1 cellular context compared by ENCODE assay signal in the genomic region with DNA sequence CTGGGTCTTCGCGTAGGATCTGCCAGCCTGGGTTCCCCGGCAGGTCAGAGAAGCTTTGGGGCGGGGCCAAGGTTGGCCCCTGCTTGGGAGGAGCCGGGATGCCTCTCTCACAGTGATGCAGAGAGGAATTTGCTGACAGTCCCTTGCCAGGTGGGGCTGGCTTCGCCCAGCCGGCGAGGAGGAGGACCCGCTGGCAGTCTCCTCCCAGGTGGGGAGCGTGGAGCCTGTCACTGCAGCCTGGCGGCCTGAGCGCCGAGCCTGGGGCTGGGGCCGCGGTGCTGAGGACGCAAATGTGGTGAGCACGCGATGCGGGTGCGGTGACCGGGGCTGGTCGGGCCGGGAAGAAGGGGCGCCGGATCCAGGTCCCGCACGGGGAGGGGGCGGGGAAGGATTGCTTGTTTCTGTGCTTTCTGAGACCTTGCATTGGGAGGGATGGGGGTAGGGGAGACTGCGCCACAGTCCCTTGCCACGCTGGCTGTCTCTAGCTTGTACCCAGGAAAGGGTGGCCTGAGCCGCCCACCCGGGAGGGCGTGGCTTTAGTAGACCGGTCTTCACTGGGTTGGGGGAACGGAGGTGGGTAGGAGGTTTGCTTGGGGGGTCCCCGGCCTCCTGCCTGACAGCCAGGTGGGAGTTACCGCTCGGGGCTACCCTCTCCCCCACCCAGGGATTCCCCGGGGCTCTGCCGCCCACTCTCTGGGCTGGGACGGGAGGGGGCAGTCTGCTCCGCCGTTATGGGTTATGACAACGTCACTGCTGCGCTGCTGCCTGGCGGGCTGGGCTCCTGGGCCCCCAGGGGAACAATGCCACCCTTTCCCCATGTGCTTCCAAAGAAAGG.
A peak's percentile ranks its signal among the peaks of the same experiment; 100 is the strongest.
TF ChIP-seq lines count a peak whose summit lies in the region.

A gene with protein sequence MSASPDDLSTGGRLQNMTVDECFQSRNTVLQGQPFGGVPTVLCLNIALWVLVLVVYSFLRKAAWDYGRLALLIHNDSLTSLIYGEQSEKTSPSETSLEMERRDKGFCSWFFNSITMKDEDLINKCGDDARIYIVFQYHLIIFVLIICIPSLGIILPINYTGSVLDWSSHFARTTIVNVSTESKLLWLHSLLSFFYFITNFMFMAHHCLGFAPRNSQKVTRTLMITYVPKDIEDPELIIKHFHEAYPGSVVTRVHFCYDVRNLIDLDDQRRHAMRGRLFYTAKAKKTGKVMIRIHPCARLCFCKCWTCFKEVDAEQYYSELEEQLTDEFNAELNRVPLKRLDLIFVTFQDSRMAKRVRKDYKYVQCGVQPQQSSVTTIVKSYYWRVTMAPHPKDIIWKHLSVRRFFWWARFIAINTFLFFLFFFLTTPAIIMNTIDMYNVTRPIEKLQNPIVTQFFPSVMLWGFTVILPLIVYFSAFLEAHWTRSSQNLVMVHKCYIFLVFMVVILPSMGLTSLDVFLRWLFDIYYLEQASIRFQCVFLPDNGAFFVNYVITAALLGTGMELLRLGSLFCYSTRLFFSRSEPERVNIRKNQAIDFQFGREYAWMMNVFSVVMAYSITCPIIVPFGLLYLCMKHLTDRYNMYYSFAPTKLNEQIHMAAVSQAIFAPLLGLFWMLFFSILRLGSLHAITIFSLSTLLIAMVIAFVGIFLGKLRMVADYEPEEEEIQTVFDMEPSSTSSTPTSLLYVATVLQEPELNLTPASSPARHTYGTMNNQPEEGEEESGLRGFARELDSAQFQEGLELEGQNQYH (plus strand): TSS at position 196 of the 835 bp plus-strand sequence. CDS start 37,016 bp downstream, outside the sequence.

TF ChIP-seq in HepG2, 621 proteins besides CTCF, POLR2A, EP300 and RAD21 (continued from another document):
- TF ChIP-seq, protein P1, sequence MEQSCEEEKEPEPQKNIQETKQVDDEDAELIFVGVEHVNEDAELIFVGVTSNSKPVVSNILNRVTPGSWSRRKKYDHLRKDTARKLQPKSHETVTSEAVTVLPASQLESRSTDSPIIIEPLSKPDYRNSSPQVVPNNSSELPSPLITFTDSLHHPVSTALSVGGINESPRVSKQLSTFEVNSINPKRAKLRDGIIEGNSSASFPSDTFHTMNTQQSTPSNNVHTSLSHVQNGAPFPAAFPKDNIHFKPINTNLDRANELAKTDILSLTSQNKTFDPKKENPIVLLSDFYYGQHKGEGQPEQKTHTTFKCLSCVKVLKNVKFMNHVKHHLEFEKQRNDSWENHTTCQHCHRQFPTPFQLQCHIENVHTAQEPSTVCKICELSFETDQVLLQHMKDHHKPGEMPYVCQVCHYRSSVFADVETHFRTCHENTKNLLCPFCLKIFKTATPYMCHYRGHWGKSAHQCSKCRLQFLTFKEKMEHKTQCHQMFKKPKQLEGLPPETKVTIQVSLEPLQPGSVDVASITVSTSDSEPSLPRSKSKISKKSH (CRISPR knock-in tag; IDR thresholded peaks at IDR 0.05; ENCODE audit: borderline replicate concordance): 0 out of 2 replicates have a peak, but pooled peaks have one; percentile 43
- no peak for TF ChIP-seq MAFF (IDR thresholded peaks at IDR 0.05; ENCODE audit: low read depth, low read length)
- TF ChIP-seq, protein P2, sequence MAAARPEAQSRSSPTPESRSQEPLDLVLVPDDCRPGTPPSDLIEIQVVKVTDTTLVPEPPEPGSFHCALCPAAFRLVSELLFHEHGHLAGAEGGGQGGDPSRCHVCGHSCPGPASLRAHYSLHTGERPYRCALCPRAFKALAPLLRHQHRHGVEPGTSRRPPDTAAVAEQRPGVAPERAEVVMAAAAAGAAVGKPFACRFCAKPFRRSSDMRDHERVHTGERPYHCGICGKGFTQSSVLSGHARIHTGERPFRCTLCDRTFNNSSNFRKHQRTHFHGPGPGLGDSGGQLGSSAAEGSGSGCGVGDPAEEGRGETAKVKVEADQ (CRISPR knock-in tag; IDR thresholded peaks at IDR 0.05; ENCODE audit: borderline replicate concordance): no peak
- no peak for TF ChIP-seq POGZ (CRISPR knock-in tag; IDR thresholded peaks at IDR 0.05)
- peak; percentile 40 for TF ChIP-seq ZNF883 (CRISPR knock-in tag; IDR thresholded peaks at IDR 0.05; ENCODE audit: not compliant biosample characterization)
- TF ChIP-seq, protein P3, sequence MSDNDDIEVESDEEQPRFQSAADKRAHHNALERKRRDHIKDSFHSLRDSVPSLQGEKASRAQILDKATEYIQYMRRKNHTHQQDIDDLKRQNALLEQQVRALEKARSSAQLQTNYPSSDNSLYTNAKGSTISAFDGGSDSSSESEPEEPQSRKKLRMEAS (IDR thresholded peaks at IDR 0.05): 0 out of 2 replicates have a peak, but pooled peaks have one; percentile 17
- peak; percentile 53; the same call in 1 of the 2 replicates for TF ChIP-seq MTF2 (CRISPR knock-in tag; IDR thresholded peaks at IDR 0.05; ENCODE audit: borderline replicate concordance)
- TF ChIP-seq DPF2 (CRISPR knock-in tag; IDR thresholded peaks at IDR 0.05; ENCODE audit: borderline replicate concordance, low read depth): no peak
- no peak for TF ChIP-seq SRSF4 (IDR thresholded peaks at IDR 0.05; ENCODE audit: low read depth, low read length, poor library complexity, severe bottlenecking)
- peak; percentile 28; the same call in 1 of the 2 replicates for TF ChIP-seq SAP130 (CRISPR knock-in tag; IDR thresholded peaks at IDR 0.05; ENCODE audit: low read depth)
- no peak for TF ChIP-seq NFE2L2 (IDR thresholded peaks at IDR 0.05; ENCODE audit: low read length)
- no peak for TF ChIP-seq RFX3 (CRISPR knock-in tag; IDR thresholded peaks at IDR 0.05)
- peak; percentile 30; the same call in 1 of the 2 replicates for TF ChIP-seq MEIS1 (CRISPR knock-in tag; IDR thresholded peaks at IDR 0.05; ENCODE audit: borderline replicate concordance)
- TF ChIP-seq NRL (CRISPR knock-in tag; IDR thresholded peaks at IDR 0.05; ENCODE audit: borderline replicate concordance): peak; percentile 60; the same call in 1 of the 2 replicates
- peak; percentile 18 for TF ChIP-seq YY1 (IDR thresholded peaks at IDR 0.05; ENCODE audit: insufficient read depth, insufficient replicate concordance, low read depth, low read length)
- peak; percentile 33; the same call in 1 of the 2 replicates for TF ChIP-seq KDM2A (CRISPR knock-in tag; IDR thresholded peaks at IDR 0.05; ENCODE audit: borderline replicate concordance, low read depth)
- no peak for TF ChIP-seq MAFG (CRISPR knock-in tag; IDR thresholded peaks at IDR 0.05)
- 0 out of 2 replicates have a peak, but pooled peaks have one; percentile 52 for TF ChIP-seq ZNF547 (CRISPR knock-in tag; IDR thresholded peaks at IDR 0.05)
- TF ChIP-seq, protein P4, sequence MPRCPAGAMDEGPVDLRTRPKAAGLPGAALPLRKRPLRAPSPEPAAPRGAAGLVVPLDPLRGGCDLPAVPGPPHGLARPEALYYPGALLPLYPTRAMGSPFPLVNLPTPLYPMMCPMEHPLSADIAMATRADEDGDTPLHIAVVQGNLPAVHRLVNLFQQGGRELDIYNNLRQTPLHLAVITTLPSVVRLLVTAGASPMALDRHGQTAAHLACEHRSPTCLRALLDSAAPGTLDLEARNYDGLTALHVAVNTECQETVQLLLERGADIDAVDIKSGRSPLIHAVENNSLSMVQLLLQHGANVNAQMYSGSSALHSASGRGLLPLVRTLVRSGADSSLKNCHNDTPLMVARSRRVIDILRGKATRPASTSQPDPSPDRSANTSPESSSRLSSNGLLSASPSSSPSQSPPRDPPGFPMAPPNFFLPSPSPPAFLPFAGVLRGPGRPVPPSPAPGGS (CRISPR knock-in tag; IDR thresholded peaks at IDR 0.05): 0 out of 2 replicates have a peak, but pooled peaks have one; percentile 32
- TF ChIP-seq HMG20B (CRISPR knock-in tag; conservative IDR thresholded peaks at IDR 0.05): no peak
- TF ChIP-seq, protein P5, sequence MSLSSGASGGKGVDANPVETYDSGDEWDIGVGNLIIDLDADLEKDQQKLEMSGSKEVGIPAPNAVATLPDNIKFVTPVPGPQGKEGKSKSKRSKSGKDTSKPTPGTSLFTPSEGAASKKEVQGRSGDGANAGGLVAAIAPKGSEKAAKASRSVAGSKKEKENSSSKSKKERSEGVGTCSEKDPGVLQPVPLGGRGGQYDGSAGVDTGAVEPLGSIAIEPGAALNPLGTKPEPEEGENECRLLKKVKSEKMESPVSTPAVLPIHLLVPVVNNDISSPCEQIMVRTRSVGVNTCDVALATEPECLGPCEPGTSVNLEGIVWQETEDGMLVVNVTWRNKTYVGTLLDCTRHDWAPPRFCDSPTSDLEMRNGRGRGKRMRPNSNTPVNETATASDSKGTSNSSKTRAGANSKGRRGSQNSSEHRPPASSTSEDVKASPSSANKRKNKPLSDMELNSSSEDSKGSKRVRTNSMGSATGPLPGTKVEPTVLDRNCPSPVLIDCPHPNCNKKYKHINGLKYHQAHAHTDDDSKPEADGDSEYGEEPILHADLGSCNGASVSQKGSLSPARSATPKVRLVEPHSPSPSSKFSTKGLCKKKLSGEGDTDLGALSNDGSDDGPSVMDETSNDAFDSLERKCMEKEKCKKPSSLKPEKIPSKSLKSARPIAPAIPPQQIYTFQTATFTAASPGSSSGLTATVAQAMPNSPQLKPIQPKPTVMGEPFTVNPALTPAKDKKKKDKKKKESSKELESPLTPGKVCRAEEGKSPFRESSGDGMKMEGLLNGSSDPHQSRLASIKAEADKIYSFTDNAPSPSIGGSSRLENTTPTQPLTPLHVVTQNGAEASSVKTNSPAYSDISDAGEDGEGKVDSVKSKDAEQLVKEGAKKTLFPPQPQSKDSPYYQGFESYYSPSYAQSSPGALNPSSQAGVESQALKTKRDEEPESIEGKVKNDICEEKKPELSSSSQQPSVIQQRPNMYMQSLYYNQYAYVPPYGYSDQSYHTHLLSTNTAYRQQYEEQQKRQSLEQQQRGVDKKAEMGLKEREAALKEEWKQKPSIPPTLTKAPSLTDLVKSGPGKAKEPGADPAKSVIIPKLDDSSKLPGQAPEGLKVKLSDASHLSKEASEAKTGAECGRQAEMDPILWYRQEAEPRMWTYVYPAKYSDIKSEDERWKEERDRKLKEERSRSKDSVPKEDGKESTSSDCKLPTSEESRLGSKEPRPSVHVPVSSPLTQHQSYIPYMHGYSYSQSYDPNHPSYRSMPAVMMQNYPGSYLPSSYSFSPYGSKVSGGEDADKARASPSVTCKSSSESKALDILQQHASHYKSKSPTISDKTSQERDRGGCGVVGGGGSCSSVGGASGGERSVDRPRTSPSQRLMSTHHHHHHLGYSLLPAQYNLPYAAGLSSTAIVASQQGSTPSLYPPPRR (CRISPR knock-in tag; IDR thresholded peaks at IDR 0.05; ENCODE audit: borderline replicate concordance): 0 out of 2 replicates have a peak, but pooled peaks have one; percentile 33
- TF ChIP-seq, protein P6, sequence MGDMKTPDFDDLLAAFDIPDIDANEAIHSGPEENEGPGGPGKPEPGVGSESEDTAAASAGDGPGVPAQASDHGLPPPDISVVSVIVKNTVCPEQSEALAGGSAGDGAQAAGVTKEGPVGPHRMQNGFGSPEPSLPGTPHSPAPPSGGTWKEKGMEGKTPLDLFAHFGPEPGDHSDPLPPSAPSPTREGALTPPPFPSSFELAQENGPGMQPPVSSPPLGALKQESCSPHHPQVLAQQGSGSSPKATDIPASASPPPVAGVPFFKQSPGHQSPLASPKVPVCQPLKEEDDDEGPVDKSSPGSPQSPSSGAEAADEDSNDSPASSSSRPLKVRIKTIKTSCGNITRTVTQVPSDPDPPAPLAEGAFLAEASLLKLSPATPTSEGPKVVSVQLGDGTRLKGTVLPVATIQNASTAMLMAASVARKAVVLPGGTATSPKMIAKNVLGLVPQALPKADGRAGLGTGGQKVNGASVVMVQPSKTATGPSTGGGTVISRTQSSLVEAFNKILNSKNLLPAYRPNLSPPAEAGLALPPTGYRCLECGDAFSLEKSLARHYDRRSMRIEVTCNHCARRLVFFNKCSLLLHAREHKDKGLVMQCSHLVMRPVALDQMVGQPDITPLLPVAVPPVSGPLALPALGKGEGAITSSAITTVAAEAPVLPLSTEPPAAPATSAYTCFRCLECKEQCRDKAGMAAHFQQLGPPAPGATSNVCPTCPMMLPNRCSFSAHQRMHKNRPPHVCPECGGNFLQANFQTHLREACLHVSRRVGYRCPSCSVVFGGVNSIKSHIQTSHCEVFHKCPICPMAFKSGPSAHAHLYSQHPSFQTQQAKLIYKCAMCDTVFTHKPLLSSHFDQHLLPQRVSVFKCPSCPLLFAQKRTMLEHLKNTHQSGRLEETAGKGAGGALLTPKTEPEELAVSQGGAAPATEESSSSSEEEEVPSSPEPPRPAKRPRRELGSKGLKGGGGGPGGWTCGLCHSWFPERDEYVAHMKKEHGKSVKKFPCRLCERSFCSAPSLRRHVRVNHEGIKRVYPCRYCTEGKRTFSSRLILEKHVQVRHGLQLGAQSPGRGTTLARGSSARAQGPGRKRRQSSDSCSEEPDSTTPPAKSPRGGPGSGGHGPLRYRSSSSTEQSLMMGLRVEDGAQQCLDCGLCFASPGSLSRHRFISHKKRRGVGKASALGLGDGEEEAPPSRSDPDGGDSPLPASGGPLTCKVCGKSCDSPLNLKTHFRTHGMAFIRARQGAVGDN (CRISPR knock-in tag; IDR thresholded peaks at IDR 0.05): peak; percentile 69
- TF ChIP-seq, protein P7, sequence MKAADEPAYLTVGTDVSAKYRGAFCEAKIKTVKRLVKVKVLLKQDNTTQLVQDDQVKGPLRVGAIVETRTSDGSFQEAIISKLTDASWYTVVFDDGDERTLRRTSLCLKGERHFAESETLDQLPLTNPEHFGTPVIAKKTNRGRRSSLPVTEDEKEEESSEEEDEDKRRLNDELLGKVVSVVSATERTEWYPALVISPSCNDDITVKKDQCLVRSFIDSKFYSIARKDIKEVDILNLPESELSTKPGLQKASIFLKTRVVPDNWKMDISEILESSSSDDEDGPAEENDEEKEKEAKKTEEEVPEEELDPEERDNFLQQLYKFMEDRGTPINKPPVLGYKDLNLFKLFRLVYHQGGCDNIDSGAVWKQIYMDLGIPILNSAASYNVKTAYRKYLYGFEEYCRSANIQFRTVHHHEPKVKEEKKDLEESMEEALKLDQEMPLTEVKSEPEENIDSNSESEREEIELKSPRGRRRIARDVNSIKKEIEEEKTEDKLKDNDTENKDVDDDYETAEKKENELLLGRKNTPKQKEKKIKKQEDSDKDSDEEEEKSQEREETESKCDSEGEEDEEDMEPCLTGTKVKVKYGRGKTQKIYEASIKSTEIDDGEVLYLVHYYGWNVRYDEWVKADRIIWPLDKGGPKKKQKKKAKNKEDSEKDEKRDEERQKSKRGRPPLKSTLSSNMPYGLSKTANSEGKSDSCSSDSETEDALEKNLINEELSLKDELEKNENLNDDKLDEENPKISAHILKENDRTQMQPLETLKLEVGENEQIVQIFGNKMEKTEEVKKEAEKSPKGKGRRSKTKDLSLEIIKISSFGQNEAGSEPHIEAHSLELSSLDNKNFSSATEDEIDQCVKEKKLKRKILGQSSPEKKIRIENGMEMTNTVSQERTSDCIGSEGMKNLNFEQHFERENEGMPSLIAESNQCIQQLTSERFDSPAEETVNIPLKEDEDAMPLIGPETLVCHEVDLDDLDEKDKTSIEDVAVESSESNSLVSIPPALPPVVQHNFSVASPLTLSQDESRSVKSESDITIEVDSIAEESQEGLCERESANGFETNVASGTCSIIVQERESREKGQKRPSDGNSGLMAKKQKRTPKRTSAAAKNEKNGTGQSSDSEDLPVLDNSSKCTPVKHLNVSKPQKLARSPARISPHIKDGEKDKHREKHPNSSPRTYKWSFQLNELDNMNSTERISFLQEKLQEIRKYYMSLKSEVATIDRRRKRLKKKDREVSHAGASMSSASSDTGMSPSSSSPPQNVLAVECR (CRISPR knock-in tag; IDR thresholded peaks at IDR 0.05; ENCODE audit: borderline replicate concordance): 0 out of 2 replicates have a peak, but pooled peaks have one; percentile 21
- no peak for TF ChIP-seq EED (CRISPR knock-in tag; IDR thresholded peaks at IDR 0.05)
- no peak for TF ChIP-seq ZNF713 (CRISPR knock-in tag; IDR thresholded peaks at IDR 0.05)
- no peak for TF ChIP-seq ZNF382 (CRISPR knock-in tag; IDR thresholded peaks at IDR 0.05; ENCODE audit: borderline replicate concordance)
